Comparison of ENCODE assay signal across 17 cellular contexts in genomic region chrY:15360471-15360870, GRCh38.
DNase-seq lines count a peak whose midpoint lies in the region; ATAC-seq and TF ChIP-seq lines count a peak whose summit lies in the region.
"Had no signal": no experiment of that assay in that cellular context is flagged by ENCODE, and none has a peak within 500 bp of the region (broad histone marks: within the 10 kb centered on the region; RNA-seq: fewer than 3 reads in every experiment).

No MANE protein-coding gene starts in this region.

- intact Hi-C loops in activated naive CD4-positive, alpha-beta T cell treated with anti-CD3 and anti-CD28 coated beads for 36 hours (cut with micrococcal nuclease) = no loop called here

- no peak for ATAC-seq in activated naive CD4-positive, alpha-beta T cell treated with anti-CD3 and anti-CD28 coated beads, Interleukin-2, amount 50 U/mL, for 72 hours
- ATAC-seq in GM23338 (peak; percentile 72), HG03039 (IDR thresholded peaks at IDR 0.05; ENCODE audit: unreplicated experiment) (no peak)

- H2BK120ac ChIP-seq in mesendoderm (ENCODE audit: low read depth, low read length) = no peak overlapping the region

- no peak overlapping the region for H4K5ac ChIP-seq in mesendoderm (ENCODE audit: low read length)

- H3K4me3 Mint-ChIP-seq in activated naive CD4-positive, alpha-beta T cell treated with anti-CD3 and anti-CD28 coated beads for 36 hours = no peak overlapping the region
- no peak overlapping the region for H3K4me3 Mint-ChIP-seq in GM23338
- no peak overlapping the region for H3K4me3 Mint-ChIP-seq in nephron progenitor cell
- H3K4me3 Mint-ChIP-seq: CD4-positive, CD25-positive, alpha-beta regulatory T cell had no signal

- no peak overlapping the region for H3K23ac ChIP-seq in mesendoderm (ENCODE audit: low read length)

- CTCF ChIA-PET in activated naive CD4-positive, alpha-beta T cell treated with anti-CD3 and anti-CD28 coated beads for 36 hours (lab: Charles Lee) = no interaction called here

- no peak overlapping the region for H3K4ac ChIP-seq in mesendoderm (ENCODE audit: low read depth, low read length)

- no peak overlapping the region for H3K56ac ChIP-seq in mesendoderm (ENCODE audit: low read length)

- no peak overlapping the region for H3K18ac ChIP-seq in mesendoderm (ENCODE audit: low read length)

- H3K27ac ChIP-seq in GM23338 (ENCODE audit: low read depth) (no peak overlapping the region), mesendoderm (ENCODE audit: low read depth, low read length) (no peak overlapping the region)
- H3K27ac ChIP-seq: PC-9 had no signal

- TF ChIP-seq CTCF in GM23338 (conservative IDR thresholded peaks at IDR 0.05; ENCODE audit: low read depth in 2 of 2) (peak in 1 of 2 experiments; percentile 40; a peak in 2 of 4 replicates), nephron progenitor cell (IDR thresholded peaks at IDR 0.05) (no peak)

- H3K9me2 ChIP-seq in GM23338 (ENCODE audit: insufficient read depth) = no peaks in the 10 kb centered on the region

- no peaks in the 10 kb centered on the region for H3K36me3 Mint-ChIP-seq in activated naive CD4-positive, alpha-beta T cell treated with anti-CD3 and anti-CD28 coated beads for 36 hours (ENCODE audit: low read depth)
- H3K36me3 Mint-ChIP-seq in activated naive CD4-positive, alpha-beta T cell treated with anti-CD3 and anti-CD28 coated beads, Interleukin-2, amount 50 U/mL, for 72 hours = no peaks in the 10 kb centered on the region
- H3K36me3 Mint-ChIP-seq in GM23338 (ENCODE audit: low read depth) (no peaks in the 10 kb centered on the region), nephron progenitor cell (ENCODE audit: low read depth) (no peaks in the 10 kb centered on the region)
- H3K36me3 Mint-ChIP-seq: CD4-positive, CD25-positive, alpha-beta regulatory T cell had no signal

- peak; percentile 11 for DNase-seq in activated naive CD4-positive, alpha-beta T cell treated with anti-CD3 and anti-CD28 coated beads for 36 hours
- DNase-seq in activated naive CD4-positive, alpha-beta T cell treated with anti-CD3 and anti-CD28 coated beads, Interleukin-2, amount 50 U/mL, for 72 hours (ENCODE audit: low spot score in 2 of 2) = no peak
- peak; percentile 48 for DNase-seq in GM23338 (ENCODE audit: low spot score)
- peak; percentile 2 for DNase-seq in cerebellar cortex (ENCODE audit: low spot score)
- peak; percentile 26 for DNase-seq in mesendoderm
- DNase-seq in HuH-7 (ENCODE audit: low spot score) = no peak
- DNase-seq in nephron progenitor cell = no peak
- DNase-seq: AML-193; CD4-positive, CD25-positive, alpha-beta regulatory T cell; DMS53; NCI-H1436; NCI-H2029 treated with DMSO at 0.1 percent for 48 hours; NCI-H226; NCI-H526 treated with DMSO at 0.1 percent for 48 hours; PC-9 had no signal

- H3K36me3 ChIP-seq in GM23338 (ENCODE audit: insufficient read depth) = no peaks in the 10 kb centered on the region
- no peaks in the 10 kb centered on the region for H3K36me3 ChIP-seq in mesendoderm (ENCODE audit: control insufficient read depth, insufficient read depth, low read length)
- H3K36me3 ChIP-seq: HAP-1 had no signal

- no peaks in the 10 kb centered on the region for H3K27me3 Mint-ChIP-seq in activated naive CD4-positive, alpha-beta T cell treated with anti-CD3 and anti-CD28 coated beads for 36 hours (ENCODE audit: low read depth)
- H3K27me3 Mint-ChIP-seq in GM23338 (ENCODE audit: insufficient read depth, low read depth, poor library complexity) = no peaks in the 10 kb centered on the region
- no peaks in the 10 kb centered on the region for H3K27me3 Mint-ChIP-seq in nephron progenitor cell (ENCODE audit: low read depth, poor library complexity)
- H3K27me3 Mint-ChIP-seq: CD4-positive, CD25-positive, alpha-beta regulatory T cell had no signal

- no peak overlapping the region for H2BK15ac ChIP-seq in mesendoderm (replicated peaks; ENCODE audit: low read depth)

- H3K4me1 ChIP-seq in GM23338 (ENCODE audit: insufficient read depth) = no peaks in the 10 kb centered on the region
- no peaks in the 10 kb centered on the region for H3K4me1 ChIP-seq in mesendoderm (ENCODE audit: control insufficient read depth, low read depth, low read length)
- H3K4me1 ChIP-seq: HAP-1 had no signal

- no peaks in the 10 kb centered on the region for H3F3A ChIP-seq in GM23338 (replicated peaks; ENCODE audit: low read depth)

- no peak overlapping the region for H2BK5ac ChIP-seq in mesendoderm (ENCODE audit: low read length)

- H4K8ac ChIP-seq in mesendoderm (ENCODE audit: low read depth, low read length) = no peak overlapping the region

- peak overlapping the region; percentile 86; the same call in 1 of the 2 replicates for H2AFZ ChIP-seq in GM23338
- H2AFZ ChIP-seq: PC-9 had no signal

- no peaks in the 10 kb centered on the region for H3K9me3 Mint-ChIP-seq in activated naive CD4-positive, alpha-beta T cell treated with anti-CD3 and anti-CD28 coated beads for 36 hours
- H3K9me3 Mint-ChIP-seq in activated naive CD4-positive, alpha-beta T cell treated with anti-CD3 and anti-CD28 coated beads, Interleukin-2, amount 50 U/mL, for 72 hours = no peaks in the 10 kb centered on the region
- no peaks in the 10 kb centered on the region for H3K9me3 Mint-ChIP-seq in GM23338
- no peaks in the 10 kb centered on the region for H3K9me3 Mint-ChIP-seq in nephron progenitor cell
- H3K9me3 Mint-ChIP-seq: CD4-positive, CD25-positive, alpha-beta regulatory T cell had no signal

- H3K27ac Mint-ChIP-seq in activated naive CD4-positive, alpha-beta T cell treated with anti-CD3 and anti-CD28 coated beads for 36 hours = no peak overlapping the region
- H3K27ac Mint-ChIP-seq in activated naive CD4-positive, alpha-beta T cell treated with anti-CD3 and anti-CD28 coated beads, Interleukin-2, amount 50 U/mL, for 72 hours = no peak overlapping the region
- H3K27ac Mint-ChIP-seq in GM23338 = peak overlapping the region; percentile 56; the same call in 1 of the 2 replicates
- no peak overlapping the region for H3K27ac Mint-ChIP-seq in nephron progenitor cell
- H3K27ac Mint-ChIP-seq: CD4-positive, CD25-positive, alpha-beta regulatory T cell had no signal

- H3K79me1 ChIP-seq in mesendoderm (ENCODE audit: low read length) = no peaks in the 10 kb centered on the region

- no peak overlapping the region for H3K4me2 ChIP-seq in GM23338
- no peak overlapping the region for H3K4me2 ChIP-seq in mesendoderm (ENCODE audit: low read length)
- H3K4me2 ChIP-seq: PC-9 had no signal

- H2AK5ac ChIP-seq in mesendoderm (ENCODE audit: low read length) = no peak overlapping the region

- no peaks in the 10 kb centered on the region for H4K20me1 ChIP-seq in GM23338 (replicated peaks; ENCODE audit: insufficient read depth)

- no peak overlapping the region for H3K9ac ChIP-seq in mesendoderm (ENCODE audit: low read length)

- peaks cover 1% of the 10 kb centered on the region for H3K4me1 Mint-ChIP-seq in activated naive CD4-positive, alpha-beta T cell treated with anti-CD3 and anti-CD28 coated beads for 36 hours (ENCODE audit: low read depth)
- H3K4me1 Mint-ChIP-seq in GM23338 (peaks cover 12% of the 10 kb centered on the region; the same call in 2 of the 3 replicates), nephron progenitor cell (no peaks in the 10 kb centered on the region)
- H3K4me1 Mint-ChIP-seq: CD4-positive, CD25-positive, alpha-beta regulatory T cell had no signal

- H3K27me3 ChIP-seq in GM23338 (ENCODE audit: insufficient read depth) = no peaks in the 10 kb centered on the region
- H3K27me3 ChIP-seq in mesendoderm (ENCODE audit: insufficient read depth, low read length, poor library complexity) = no peaks in the 10 kb centered on the region

- H3K79me2 ChIP-seq in GM23338 (replicated peaks; ENCODE audit: insufficient read depth) (no peaks in the 10 kb centered on the region), mesendoderm (ENCODE audit: control insufficient read depth, insufficient read depth, low read length) (no peaks in the 10 kb centered on the region)

- H3K4me3 ChIP-seq in GM23338 (no peak overlapping the region), mesendoderm (ENCODE audit: low read length) (no peak overlapping the region)
- H3K4me3 ChIP-seq: HAP-1, PC-9 had no signal

TF ChIP-seq in GM23338, 12 proteins besides CTCF, POLR2A, EP300 and RAD21 (continues in another document):
- no peak for TF ChIP-seq EZH2 (IDR thresholded peaks at IDR 0.05; ENCODE audit: low read depth, unreplicated experiment)
- no peak for TF ChIP-seq CREB1 (CRISPR knock-in tag; IDR thresholded peaks at IDR 0.05; ENCODE audit: low read depth)
- no peak for TF ChIP-seq JUNB (IDR thresholded peaks at IDR 0.05; ENCODE audit: unreplicated experiment)
- no peak for TF ChIP-seq NANOG (IDR thresholded peaks at IDR 0.05; ENCODE audit: borderline replicate concordance)
- TF ChIP-seq STAT1 (IDR thresholded peaks at IDR 0.05; ENCODE audit: unreplicated experiment) = no peak
- no peak for TF ChIP-seq ZNF114 (CRISPR knock-in tag; IDR thresholded peaks at IDR 0.05)
- no peak for TF ChIP-seq ZNF331 (CRISPR knock-in tag; IDR thresholded peaks at IDR 0.05; ENCODE audit: low read depth)

Comparison
In these comparisons a context has a peak if more than half of its experiments do, and no peak if none do; other contexts are left out.
1. DNase-seq: peak in activated naive CD4-positive, alpha-beta T cell treated with anti-CD3 and anti-CD28 coated beads for 36 hours (single experiment), GM23338 (single experiment), cerebellar cortex (single experiment) and mesendoderm (single experiment); none in activated naive CD4-positive, alpha-beta T cell treated with anti-CD3 and anti-CD28 coated beads, Interleukin-2, amount 50 U/mL, for 72 hours (0 of 2), HuH-7 (single experiment) and nephron progenitor cell (single experiment).